Comparison of ENCODE assay signal across 9 cellular contexts in genomic region chr7:2523941-2524807, GRCh38. TPM values are rescaled to one million over a fixed set of nuclear protein-coding genes. Genes with fewer than 3 reads are reported as not detected.
A peak's percentile ranks its signal among the peaks of the same experiment; 100 is the strongest.
DNase-seq lines count a peak whose midpoint lies in the region; ATAC-seq, FAIRE-seq and TF ChIP-seq lines count a peak whose summit lies in the region.
"Had no signal": no experiment of that assay in that cellular context is flagged by ENCODE, and none has a peak within 500 bp of the region (broad histone marks: within the 10 kb centered on the region; RNA-seq: fewer than 3 reads in every experiment).

No MANE protein-coding gene starts in this region.

- no peaks in the 10 kb centered on the region for H3K9me3 ChIP-seq in astrocyte (ENCODE audit: insufficient read depth, low read depth, low read length)
- no peaks in the 10 kb centered on the region for H3K9me3 ChIP-seq in hepatocyte (ENCODE audit: low read depth)

- H3K27ac ChIP-seq in astrocyte (ENCODE audit: low read depth, low read length) (peak overlapping the region; percentile 70), hepatocyte (peak overlapping the region; percentile 89)

- H4K20me1 ChIP-seq in astrocyte (ENCODE audit: insufficient read depth, low read length) (peaks cover 59% of the 10 kb centered on the region), hepatocyte (ENCODE audit: insufficient read depth, poor library complexity, severe bottlenecking) (peaks cover 3% of the 10 kb centered on the region)

- H3K27ac Mint-ChIP-seq in astrocyte (ENCODE audit: unreplicated experiment) (no peak overlapping the region), progenitor cell of endocrine pancreas (peak overlapping the region; percentile 59)

- H2AFZ ChIP-seq in astrocyte (ENCODE audit: low read depth, low read length) (peak overlapping the region; percentile 18), hepatocyte (no peak overlapping the region)

- peaks cover 4% of the 10 kb centered on the region for H3K36me3 Mint-ChIP-seq in astrocyte (ENCODE audit: low read depth, unreplicated experiment)
- no peaks in the 10 kb centered on the region for H3K36me3 Mint-ChIP-seq in progenitor cell of endocrine pancreas (ENCODE audit: insufficient read depth)

- 55% methylated on average over 30 of the region's 51 CpGs for WGBS in hepatocyte (ENCODE audit: low lambda C conversion rate, missing lambda C conversion rate)

- H3K9ac ChIP-seq in astrocyte (ENCODE audit: low read length), result peak overlapping the region; percentile 76

- H3K4me2 ChIP-seq in astrocyte (ENCODE audit: low read length) (peak overlapping the region; percentile 87), hepatocyte (peak overlapping the region; percentile 81)

- no peak for FAIRE-seq in astrocyte (lab: Jason Lieb, UNC)
- FAIRE-seq in D721Med (lab: Jason Lieb, UNC), result no peak
- FAIRE-seq: islet of Langerhans had no signal

- H3K4me1 Mint-ChIP-seq in astrocyte (ENCODE audit: low read depth, unreplicated experiment), result peaks cover 23% of the 10 kb centered on the region
- H3K4me1 Mint-ChIP-seq in progenitor cell of endocrine pancreas (ENCODE audit: low read depth), result peaks cover 22% of the 10 kb centered on the region

- TF ChIP-seq CTCF in astrocyte (IDR thresholded peaks at IDR 0.05; ENCODE audit: insufficient read depth, low read depth, low read length) (no peak), hepatocyte (IDR thresholded peaks at IDR 0.05; ENCODE audit: poor library complexity) (no peak), progenitor cell of endocrine pancreas (IDR thresholded peaks at IDR 0.05; ENCODE audit: unreplicated experiment) (no peak), D721Med (IDR thresholded peaks at IDR 0.05; ENCODE audit: insufficient read depth, missing control alignments) (no peak)

- H3K4me3 Mint-ChIP-seq in astrocyte (ENCODE audit: unreplicated experiment) (peak overlapping the region; percentile 68), progenitor cell of endocrine pancreas (ENCODE audit: low read depth) (no peak overlapping the region)

- peaks cover 65% of the 10 kb centered on the region for H3K4me1 ChIP-seq in astrocyte (ENCODE audit: insufficient read depth, low read length)
- peaks cover 47% of the 10 kb centered on the region for H3K4me1 ChIP-seq in hepatocyte (ENCODE audit: insufficient read depth)

- H3K27me3 Mint-ChIP-seq in astrocyte (ENCODE audit: low read depth, unreplicated experiment) (no peaks in the 10 kb centered on the region), progenitor cell of endocrine pancreas (peaks cover 19% of the 10 kb centered on the region)

- peaks cover 45% of the 10 kb centered on the region for H3K79me2 ChIP-seq in astrocyte (ENCODE audit: insufficient read depth, low read length)
- H3K79me2 ChIP-seq in hepatocyte, result peaks cover 6% of the 10 kb centered on the region

- H3K27me3 ChIP-seq in astrocyte (ENCODE audit: insufficient read depth, low read length) (no peaks in the 10 kb centered on the region), hepatocyte (peaks cover 9% of the 10 kb centered on the region)

- DNase-seq in Daoy (ENCODE audit: low read depth), result peak; percentile 63
- DNase-seq in NCI-H2029 treated with DMSO at 0.1 percent for 48 hours (lab: John Stamatoyannopoulos, UW), result peak; percentile 92
- DNase-seq in astrocyte (ENCODE audit: low read depth), result peak; percentile 65
- peak; percentile 87 for DNase-seq in hepatocyte (ENCODE audit: low spot score)
- peak; percentile 38 for DNase-seq in progenitor cell of endocrine pancreas (ENCODE audit: low spot score, unreplicated experiment)
- no peak for DNase-seq in D721Med (ENCODE audit: insufficient read length, low spot score)
- no peak for DNase-seq in activated CD4-positive, alpha-beta T cell treated with anti-CD3 and anti-CD28 coated beads for 48 hours

- no peak for ATAC-seq in HG03565 (IDR thresholded peaks at IDR 0.05; ENCODE audit: unreplicated experiment)

- no peaks in the 10 kb centered on the region for H3K9me2 ChIP-seq in hepatocyte (replicated peaks; ENCODE audit: insufficient read depth)

- H3K9me3 Mint-ChIP-seq in astrocyte (ENCODE audit: unreplicated experiment) (no peaks in the 10 kb centered on the region), progenitor cell of endocrine pancreas (ENCODE audit: low read depth) (no peaks in the 10 kb centered on the region)

- H3K36me3 ChIP-seq in astrocyte (ENCODE audit: insufficient read depth, low read length), result peaks cover 4% of the 10 kb centered on the region
- H3K36me3 ChIP-seq in hepatocyte (replicated peaks; ENCODE audit: insufficient read depth, low read depth), result no peaks in the 10 kb centered on the region

- H3K4me3 ChIP-seq in astrocyte (ENCODE audit: insufficient read depth, low read depth, low read length) (peak overlapping the region; percentile 52), hepatocyte (no peak overlapping the region)

RNA-seq across cellular contexts. Expression of gene LFNG, which starts 4.6 kb away (rescaled TPM):
- 16.1 and 24.2 TPM in 2 replicates for total RNA-seq in Daoy (2014; rRNA removed; shearing (Covaris generic))
- total RNA-seq in astrocyte (58.6 and 76.9 TPM in 2 replicates), hepatocyte (4.5 and 7.5 TPM in 2 replicates), progenitor cell of endocrine pancreas (9.7 and 10.6 TPM in 2 replicates)
- 1.2 and 1.6 TPM in 2 replicates for polyA plus RNA-seq in hepatocyte

RNA-seq across cellular contexts. Expression of gene BRAT1, which starts 31.1 kb away (rescaled TPM):
- 42.6 and 59.9 TPM in 2 replicates for total RNA-seq in Daoy (2014; rRNA removed; shearing (Covaris generic))
- total RNA-seq in astrocyte (18.7 and 19.7 TPM in 2 replicates), hepatocyte (15.7 and 19.2 TPM in 2 replicates), progenitor cell of endocrine pancreas (43.1 and 43.7 TPM in 2 replicates)
- polyA plus RNA-seq in hepatocyte, result 37.8 and 45.0 TPM in 2 replicates

RNA-seq across cellular contexts. Expression of gene IQCE, which starts 34.6 kb away (rescaled TPM):
- 7.6 and 11.3 TPM in 2 replicates for total RNA-seq in Daoy (2014; rRNA removed; shearing (Covaris generic))
- total RNA-seq in astrocyte, result 13.1 and 13.8 TPM in 2 replicates
- total RNA-seq in hepatocyte, result 8.2 and 13.3 TPM in 2 replicates
- 10.0 and 11.8 TPM in 2 replicates for polyA plus RNA-seq in hepatocyte
- 32.5 and 33.5 TPM in 2 replicates for total RNA-seq in progenitor cell of endocrine pancreas

RNA-seq across cellular contexts. Expression of gene GRIFIN, which starts 48.0 kb away (rescaled TPM):
- total RNA-seq in Daoy (2014; rRNA removed; shearing (Covaris generic)), result not detected in 2 replicates
- total RNA-seq in astrocyte, result not detected in 2 replicates
- total RNA-seq in hepatocyte, result not detected in 2 replicates
- not detected in 2 replicates for polyA plus RNA-seq in hepatocyte
- not detected in 2 replicates for total RNA-seq in progenitor cell of endocrine pancreas

Comparison
In these comparisons a context has a peak if more than half of its experiments do, and no peak if none do; other contexts are left out.
1. DNase-seq: peak in Daoy (single experiment), NCI-H2029 treated with DMSO at 0.1 percent for 48 hours (single experiment), astrocyte (single experiment), hepatocyte (single experiment) and progenitor cell of endocrine pancreas (single experiment); none in D721Med (single experiment) and activated CD4-positive, alpha-beta T cell treated with anti-CD3 and anti-CD28 coated beads for 48 hours (single experiment).